ENCODE assay signal across 11 cellular contexts in genomic region chr11:15711311-15711710, GRCh38.
"Had no signal": no experiment of that assay in that cellular context is flagged by ENCODE, and none has a peak within 500 bp of the region (broad histone marks: within the 10 kb centered on the region; RNA-seq: fewer than 3 reads in every experiment).

No MANE protein-coding gene starts in this region.

- H3K27ac Mint-ChIP-seq: activated CD4-positive, alpha-beta memory T cell treated with anti-CD3 and anti-CD28 coated beads for 36 hours; activated naive CD8-positive, alpha-beta T cell treated with anti-CD3 and anti-CD28 coated beads, Interleukin-2, amount 10 ng/mL, durations not matched to agents 7 days and 5 days; stimulated activated naive CD8-positive, alpha-beta T cell treated with anti-CD3 and anti-CD28 coated beads, Interleukin-15, Interleukin-2, amounts not matched to agents 100 ng/mL and 50 ng/mL, for 24 hours had no signal

- H3K27ac ChIP-seq: ovary, upper lobe of right lung had no signal

- H3K4me3 ChIP-seq: ovary, upper lobe of right lung had no signal

- H3K27me3 ChIP-seq: ovary, upper lobe of right lung had no signal

- H3K4me3 Mint-ChIP-seq: activated CD4-positive, alpha-beta memory T cell treated with anti-CD3 and anti-CD28 coated beads for 36 hours; activated naive CD8-positive, alpha-beta T cell treated with anti-CD3 and anti-CD28 coated beads, Interleukin-2, amount 10 ng/mL, durations not matched to agents 7 days and 5 days; stimulated activated naive CD8-positive, alpha-beta T cell treated with anti-CD3 and anti-CD28 coated beads, Interleukin-15, Interleukin-2, amounts not matched to agents 100 ng/mL and 50 ng/mL, for 24 hours had no signal

- ATAC-seq: upper lobe of right lung had no signal

- FAIRE-seq: frontal cortex had no signal

- DNase-seq: activated CD4-positive, alpha-beta memory T cell treated with anti-CD3 and anti-CD28 coated beads for 36 hours; activated naive CD8-positive, alpha-beta T cell treated with anti-CD3 and anti-CD28 coated beads, Interleukin-2, amount 10 ng/mL, durations not matched to agents 7 days and 5 days; activated T-cell treated with anti-CD3 and anti-CD28 coated beads, Interleukin-2, amount 50 U/mL, for 48 hours; aorta; effector CD4-positive, alpha-beta T cell; ovary; stimulated activated CD4-positive, alpha-beta T cell treated with anti-CD3 and anti-CD28 coated beads, Interleukin-4, amount 100 ng/mL, for 1 hour; T1000; upper lobe of right lung had no signal

- H3K36me3 ChIP-seq: ovary, upper lobe of right lung had no signal

- H3K4me1 Mint-ChIP-seq: activated naive CD8-positive, alpha-beta T cell treated with anti-CD3 and anti-CD28 coated beads, Interleukin-2, amount 10 ng/mL, durations not matched to agents 7 days and 5 days had no signal

- H3K36me3 Mint-ChIP-seq: activated CD4-positive, alpha-beta memory T cell treated with anti-CD3 and anti-CD28 coated beads for 36 hours; activated naive CD8-positive, alpha-beta T cell treated with anti-CD3 and anti-CD28 coated beads, Interleukin-2, amount 10 ng/mL, durations not matched to agents 7 days and 5 days had no signal

- H3K27me3 Mint-ChIP-seq: activated CD4-positive, alpha-beta memory T cell treated with anti-CD3 and anti-CD28 coated beads for 36 hours; stimulated activated naive CD8-positive, alpha-beta T cell treated with anti-CD3 and anti-CD28 coated beads, Interleukin-15, Interleukin-2, amounts not matched to agents 100 ng/mL and 50 ng/mL, for 24 hours had no signal

- H3K9me3 Mint-ChIP-seq: activated CD4-positive, alpha-beta memory T cell treated with anti-CD3 and anti-CD28 coated beads for 36 hours had no signal

- H3K9me3 ChIP-seq: ovary, upper lobe of right lung had no signal
